In genomic region chr2:6777626-6778025, GRCh38 we compare ENCODE assay signal across 19 cellular contexts.
DNase-seq lines count a peak whose midpoint lies in the region; ATAC-seq and TF ChIP-seq lines count a peak whose summit lies in the region.
"Had no signal": no experiment of that assay in that cellular context is flagged by ENCODE, and none has a peak within 500 bp of the region (broad histone marks: within the 10 kb centered on the region; RNA-seq: fewer than 3 reads in every experiment).

No MANE protein-coding gene starts in this region.

- H3K9me2 ChIP-seq in DOHH2 (replicated peaks; ENCODE audit: control insufficient read depth, low read length) (no peaks in the 10 kb centered on the region), OCI-LY7 (ENCODE audit: insufficient read depth, low read length) (no peaks in the 10 kb centered on the region)

- peak overlapping the region; percentile 63 for H3K4me2 ChIP-seq in DOHH2 (ENCODE audit: low read length)
- H3K4me2 ChIP-seq in OCI-LY7 (ENCODE audit: low read length), result peak overlapping the region; percentile 47
- H3K4me2 ChIP-seq: A549; BLaER1 treated with 17β-estradiol and CSF1 and Interleukin-3, amounts not matched to agents 10 nM and 100 nM had no signal

- peaks cover 59% of the 10 kb centered on the region for H3F3A ChIP-seq in DOHH2 (ENCODE audit: control insufficient read depth, insufficient read depth)

- peak overlapping the region; percentile 98 for H3K27ac ChIP-seq in DOHH2 (ENCODE audit: low read depth, low read length)
- H3K27ac ChIP-seq in OCI-LY7 (ENCODE audit: low read depth, low read length, poor library complexity, severe bottlenecking), result peak overlapping the region; percentile 42
- H3K27ac ChIP-seq: 22Rv1; A549; BLaER1 treated with 17β-estradiol and CSF1 and Interleukin-3, amounts not matched to agents 10 nM and 100 nM; C4-2B had no signal

- H3K27ac Mint-ChIP-seq in activated CD8-positive, alpha-beta T cell treated with anti-CD3 and anti-CD28 coated beads, Interleukin-2, amount 10 ng/mL, durations not matched to agents 7 days and 5 days, result no peak overlapping the region
- no peak overlapping the region for H3K27ac Mint-ChIP-seq in chondrocyte (ENCODE audit: unreplicated experiment)
- H3K27ac Mint-ChIP-seq: B cell; CD4-positive, alpha-beta T cell; CD8-positive, alpha-beta T cell had no signal

- POLR2A ChIA-PET in OCI-LY7 (lab: Charles Lee), result interaction anchor here (0.6 to 1.4 kb wide), 4 partner anchors 48 to 822 kb away, joined by 3 to 12 read pairs (median 4); no protein-coding TSS in a partner anchor
- POLR2A ChIA-PET in activated CD8-positive, alpha-beta T cell treated with anti-CD3 and anti-CD28 coated beads, Interleukin-2, amount 10 ng/mL, durations not matched to agents 7 days and 5 days (lab: Charles Lee), result no interaction called here

- no peaks in the 10 kb centered on the region for H3K27me3 ChIP-seq in DOHH2 (ENCODE audit: control insufficient read depth, low read length)

- H3K79me2 ChIP-seq in DOHH2 (ENCODE audit: control insufficient read depth, low read length), result peaks cover 58% of the 10 kb centered on the region
- no peaks in the 10 kb centered on the region for H3K79me2 ChIP-seq in OCI-LY7 (ENCODE audit: insufficient read depth, low read depth, low read length)

- H2AFZ ChIP-seq in OCI-LY7 (ENCODE audit: low read length), result peak overlapping the region; percentile 57; the same call in 1 of the 2 replicates

- CTCF ChIA-PET in OCI-LY7 (lab: Charles Lee; ENCODE audit: unreplicated experiment), result no interaction called here
- CTCF ChIA-PET in activated CD8-positive, alpha-beta T cell treated with anti-CD3 and anti-CD28 coated beads, Interleukin-2, amount 10 ng/mL, durations not matched to agents 7 days and 5 days (lab: Charles Lee), result no interaction called here

- DNase-seq in OCI-LY7 (ENCODE audit: low spot score), result peak; percentile 25
- peak; percentile 54 for DNase-seq in germinal center (ENCODE audit: low spot score)
- DNase-seq in activated CD8-positive, alpha-beta T cell treated with anti-CD3 and anti-CD28 coated beads, Interleukin-2, amount 10 ng/mL, durations not matched to agents 7 days and 5 days, result no peak
- no peak for DNase-seq in chondrocyte (ENCODE audit: low spot score)
- DNase-seq: AML-193; Caco-2; Calu3; CD4-positive, alpha-beta T cell; CD8-positive, alpha-beta T cell; DMS79 treated with DMSO at 0.1 percent for 48 hours; EL; GDM1 had no signal

- H3K9me3 ChIP-seq in DOHH2 (ENCODE audit: control insufficient read depth, insufficient read depth, low read length) (peaks cover 17% of the 10 kb centered on the region), OCI-LY7 (ENCODE audit: low read length) (no peaks in the 10 kb centered on the region; the same call in 1 of the 2 replicates)
- H3K9me3 ChIP-seq: A549, Caco-2 had no signal

- TF ChIP-seq CTCF in DOHH2 (IDR thresholded peaks at IDR 0.05; ENCODE audit: low read depth, low read length, poor library complexity, severe bottlenecking) (no peak), OCI-LY7 (conservative IDR thresholded peaks at IDR 0.05; ENCODE audit: low read length) (no peak), chondrocyte (IDR thresholded peaks at IDR 0.05) (no peak)

- H3K4me3 Mint-ChIP-seq in activated CD8-positive, alpha-beta T cell treated with anti-CD3 and anti-CD28 coated beads, Interleukin-2, amount 10 ng/mL, durations not matched to agents 7 days and 5 days, result no peak overlapping the region
- no peak overlapping the region for H3K4me3 Mint-ChIP-seq in chondrocyte (ENCODE audit: unreplicated experiment)
- H3K4me3 Mint-ChIP-seq: B cell; CD4-positive, alpha-beta T cell; CD8-positive, alpha-beta T cell had no signal

- H3K36me3 Mint-ChIP-seq in activated CD8-positive, alpha-beta T cell treated with anti-CD3 and anti-CD28 coated beads, Interleukin-2, amount 10 ng/mL, durations not matched to agents 7 days and 5 days (ENCODE audit: low read depth), result no peaks in the 10 kb centered on the region
- no peaks in the 10 kb centered on the region for H3K36me3 Mint-ChIP-seq in chondrocyte (ENCODE audit: low read depth)
- H3K36me3 Mint-ChIP-seq: CD8-positive, alpha-beta T cell had no signal

- no peak for ATAC-seq in activated CD8-positive, alpha-beta T cell treated with anti-CD3 and anti-CD28 coated beads, Interleukin-2, amount 10 ng/mL, durations not matched to agents 7 days and 5 days
- ATAC-seq: A549; CD8-positive, alpha-beta T cell; GM12878 had no signal

- peaks cover 12% of the 10 kb centered on the region for H3K27me3 Mint-ChIP-seq in activated CD8-positive, alpha-beta T cell treated with anti-CD3 and anti-CD28 coated beads, Interleukin-2, amount 10 ng/mL, durations not matched to agents 7 days and 5 days (ENCODE audit: low read depth)
- peaks cover 5% of the 10 kb centered on the region for H3K27me3 Mint-ChIP-seq in chondrocyte (ENCODE audit: low read depth)

- peaks cover 18% of the 10 kb centered on the region for H3K4me1 Mint-ChIP-seq in activated CD8-positive, alpha-beta T cell treated with anti-CD3 and anti-CD28 coated beads, Interleukin-2, amount 10 ng/mL, durations not matched to agents 7 days and 5 days (ENCODE audit: low read depth)
- peaks cover 10% of the 10 kb centered on the region for H3K4me1 Mint-ChIP-seq in chondrocyte (ENCODE audit: low read depth)

- peaks cover 61% of the 10 kb centered on the region for H3K36me3 ChIP-seq in DOHH2 (ENCODE audit: control insufficient read depth, low read length)
- no peaks in the 10 kb centered on the region; the same call in 1 of the 2 replicates for H3K36me3 ChIP-seq in OCI-LY7 (ENCODE audit: insufficient read depth, low read length)
- H3K36me3 ChIP-seq: BLaER1 treated with 17β-estradiol and CSF1 and Interleukin-3, amounts not matched to agents 10 nM and 100 nM had no signal

- H3K4me1 ChIP-seq in DOHH2 (ENCODE audit: control insufficient read depth, low read length), result peaks cover 98% of the 10 kb centered on the region
- peaks cover 68% of the 10 kb centered on the region for H3K4me1 ChIP-seq in OCI-LY7 (ENCODE audit: insufficient read depth, low read length, poor library complexity, severe bottlenecking)
- H3K4me1 ChIP-seq: A549, Caco-2 had no signal

- peak overlapping the region; percentile 79 for H3K4me3 ChIP-seq in DOHH2 (ENCODE audit: low read length)
- peak overlapping the region; percentile 14 for H3K4me3 ChIP-seq in OCI-LY7 (ENCODE audit: low read depth, low read length, poor library complexity, severe bottlenecking)
- H3K4me3 ChIP-seq: A549; BLaER1 treated with 17β-estradiol and CSF1 and Interleukin-3, amounts not matched to agents 10 nM and 100 nM; GM12878 had no signal

- intact Hi-C loops in OCI-LY7 (cut with micrococcal nuclease; ENCODE audit: unreplicated experiment), result loop anchor here (5.0 kb wide), 1 partner anchor 35 kb away; no protein-coding TSS in a partner anchor

- no TSS peak for BruUV-seq in OCI-LY7 (replicated peaks; lab: Mats Ljungman, UMichigan)

- H4K20me1 ChIP-seq in DOHH2 (ENCODE audit: control insufficient read depth, insufficient read depth, low read depth, low read length) (no peaks in the 10 kb centered on the region), OCI-LY7 (ENCODE audit: insufficient read depth, low read length) (no peaks in the 10 kb centered on the region)
- H4K20me1 ChIP-seq: BLaER1 treated with 17β-estradiol and CSF1 and Interleukin-3, amounts not matched to agents 10 nM and 100 nM had no signal

- no peaks in the 10 kb centered on the region for H3K9me3 Mint-ChIP-seq in activated CD8-positive, alpha-beta T cell treated with anti-CD3 and anti-CD28 coated beads, Interleukin-2, amount 10 ng/mL, durations not matched to agents 7 days and 5 days (ENCODE audit: insufficient read depth)
- no peaks in the 10 kb centered on the region for H3K9me3 Mint-ChIP-seq in chondrocyte (ENCODE audit: low read depth)
- H3K9me3 Mint-ChIP-seq: CD4-positive, alpha-beta T cell; CD8-positive, alpha-beta T cell had no signal

Comparison
In these comparisons a context has a peak if more than half of its experiments do, and no peak if none do; other contexts are left out.
1. DNase-seq: peak in OCI-LY7 (single experiment) and germinal center (single experiment); none in activated CD8-positive, alpha-beta T cell treated with anti-CD3 and anti-CD28 coated beads, Interleukin-2, amount 10 ng/mL, durations not matched to agents 7 days and 5 days (single experiment) and chondrocyte (single experiment).